ENCODE assay signal across 9 cellular contexts in the genomic region with DNA sequence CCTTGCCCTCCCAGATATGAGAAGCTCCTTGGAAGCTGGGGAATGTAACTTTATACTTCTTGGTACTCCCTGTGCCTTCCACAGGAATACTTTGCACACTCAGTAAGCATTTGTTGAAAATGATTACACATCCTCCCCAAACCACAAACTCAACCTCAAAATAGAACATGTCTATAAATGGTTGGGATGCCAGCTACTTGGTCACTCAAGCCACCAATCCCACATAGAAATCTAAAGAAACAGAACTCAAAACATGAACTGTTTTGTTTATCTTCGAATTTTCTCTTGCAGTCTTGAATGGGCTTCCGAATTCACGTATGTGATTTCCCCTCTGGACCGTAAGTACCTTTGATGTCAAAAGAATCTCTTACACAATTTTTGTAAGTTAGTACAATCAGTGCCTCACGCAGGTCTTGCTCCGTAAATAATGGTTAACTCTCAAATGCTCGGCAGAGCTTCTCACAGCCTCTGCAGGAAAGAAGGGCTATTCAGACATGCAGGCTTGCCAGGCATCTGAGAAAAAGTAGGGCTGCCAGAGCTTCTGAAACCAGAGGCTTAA. TPM values are rescaled to one million over a fixed set of nuclear protein-coding genes. Genes with fewer than 3 reads are reported as not detected.
A peak's percentile ranks its signal among the peaks of the same experiment; 100 is the strongest.
DNase-seq lines count a peak whose midpoint lies in the region; ATAC-seq, FAIRE-seq and TF ChIP-seq lines count a peak whose summit lies in the region.
"Had no signal": no experiment of that assay in that cellular context is flagged by ENCODE, and none has a peak within 500 bp of the region (broad histone marks: within the 10 kb centered on the region; RNA-seq: fewer than 3 reads in every experiment).

No MANE protein-coding gene starts in this region.

- DNase-seq in NOMO-1 (lab: John Stamatoyannopoulos, UW; ENCODE audit: unreplicated experiment in 2 of 2) (peak; percentile 17 to 51), pancreas (no peak), NCI-H1048 (lab: John Stamatoyannopoulos, UW) (no peak)

- peaks cover 0 to 22% (median 10%) of the 10 kb centered on the region in 11 experiments; a peak in 12 of 22 replicates for H3K9me3 ChIP-seq in BLaER1 treated with 17β-estradiol and CSF1 and Interleukin-3, amounts not matched to agents 10 nM and 100 nM (replicated peaks in 1 of 11)
- no peaks in the 10 kb centered on the region for H3K9me3 ChIP-seq in pancreas

- peak overlapping the region; percentile 43 to 81 (median 60); a peak in 19 of 22 replicates for H3K27ac ChIP-seq in BLaER1 treated with 17β-estradiol and CSF1 and Interleukin-3, amounts not matched to agents 10 nM and 100 nM
- peak overlapping the region in 2 of 4 donors; percentile 4 to 20 for H3K27ac ChIP-seq in pancreas

- intact Hi-C loops in dendritic cell treated with granulocyte-macrophage colony-stimulating factor and Interleukin-4, amounts not matched to agents 40 ng/mL and 50 ng/mL, for 4 days (cut with micrococcal nuclease): no loop called here
- intact Hi-C loops in pancreas (cut with DNase I): no loop called here

- H3K4me2 ChIP-seq in BLaER1 treated with 17β-estradiol and CSF1 and Interleukin-3, amounts not matched to agents 10 nM and 100 nM: peak overlapping the region; percentile 64 to 93 (median 81)

- peak overlapping the region in 9 of 10 experiments; percentile 6 to 61 (median 37); a peak in 15 of 20 replicates for H3K4me3 ChIP-seq in BLaER1 treated with 17β-estradiol and CSF1 and Interleukin-3, amounts not matched to agents 10 nM and 100 nM
- H3K4me3 ChIP-seq in pancreas: no peak overlapping the region

- 50 to 51% methylated on average over 7 of the region's 7 CpGs for WGBS in pancreas, 2 donors

- FAIRE-seq in pancreas (lab: Jason Lieb, UNC): no peak

- peaks cover 79% of the 10 kb centered on the region for H3K4me1 Mint-ChIP-seq in dendritic cell treated with granulocyte-macrophage colony-stimulating factor and Interleukin-4, amounts not matched to agents 40 ng/mL and 50 ng/mL, for 4 days (ENCODE audit: low read depth)

- H3K36me3 Mint-ChIP-seq in dendritic cell treated with granulocyte-macrophage colony-stimulating factor and Interleukin-4, amounts not matched to agents 40 ng/mL and 50 ng/mL, for 4 days (ENCODE audit: low read depth): peaks cover 35% of the 10 kb centered on the region
- H3K36me3 Mint-ChIP-seq: memory B cell had no signal

- H3K27me3 Mint-ChIP-seq in dendritic cell treated with granulocyte-macrophage colony-stimulating factor and Interleukin-4, amounts not matched to agents 40 ng/mL and 50 ng/mL, for 4 days: no peaks in the 10 kb centered on the region

- peak overlapping the region; percentile 86 for H3K27ac Mint-ChIP-seq in dendritic cell treated with granulocyte-macrophage colony-stimulating factor and Interleukin-4, amounts not matched to agents 40 ng/mL and 50 ng/mL, for 4 days
- H3K27ac Mint-ChIP-seq: memory B cell had no signal

- H3K4me1 ChIP-seq in BLaER1 treated with 17β-estradiol and CSF1 and Interleukin-3, amounts not matched to agents 10 nM and 100 nM: peaks cover 46 to 74% (median 55%) of the 10 kb centered on the region in 10 experiments
- H3K4me1 ChIP-seq in pancreas: no peaks in the 10 kb centered on the region

- H3K27me3 ChIP-seq in BLaER1 treated with 17β-estradiol and CSF1 and Interleukin-3, amounts not matched to agents 10 nM and 100 nM: no peaks in the 10 kb centered on the region
- no peaks in the 10 kb centered on the region for H3K27me3 ChIP-seq in pancreas

- ATAC-seq in pancreas (peak in 3 of 4 donors; percentile 18 to 53 (median 43)), GM21723 (IDR thresholded peaks at IDR 0.05; ENCODE audit: unreplicated experiment) (no peak), HG02870 (IDR thresholded peaks at IDR 0.05; ENCODE audit: unreplicated experiment) (no peak), HG02798 (IDR thresholded peaks at IDR 0.05; ENCODE audit: poor library complexity, unreplicated experiment) (no peak)

- TF ChIP-seq CTCF in pancreas (IDR thresholded peaks at IDR 0.05): no peak

- peak overlapping the region; percentile 29 to 71 (median 47); a peak in 16 of 22 replicates for H3K9ac ChIP-seq in BLaER1 treated with 17β-estradiol and CSF1 and Interleukin-3, amounts not matched to agents 10 nM and 100 nM

- peak overlapping the region; percentile 21 for H3K4me3 Mint-ChIP-seq in dendritic cell treated with granulocyte-macrophage colony-stimulating factor and Interleukin-4, amounts not matched to agents 40 ng/mL and 50 ng/mL, for 4 days
- H3K4me3 Mint-ChIP-seq: memory B cell had no signal

- H3K36me3 ChIP-seq in BLaER1 treated with 17β-estradiol and CSF1 and Interleukin-3, amounts not matched to agents 10 nM and 100 nM: peaks cover 6 to 28% (median 15%) of the 10 kb centered on the region in 11 experiments; a peak in 17 of 22 replicates
- H3K36me3 ChIP-seq in pancreas: peaks cover 0 to 4% (median 0%) of the 10 kb centered on the region in 3 donors

- no peaks in the 10 kb centered on the region for H3K9me3 Mint-ChIP-seq in dendritic cell treated with granulocyte-macrophage colony-stimulating factor and Interleukin-4, amounts not matched to agents 40 ng/mL and 50 ng/mL, for 4 days

- peaks cover 0 to 10% (median 0%) of the 10 kb centered on the region in 11 experiments; a peak in 1 of 22 replicates for H4K20me1 ChIP-seq in BLaER1 treated with 17β-estradiol and CSF1 and Interleukin-3, amounts not matched to agents 10 nM and 100 nM

RNA-seq across cellular contexts. Expression of gene SORT1, which starts 26.9 kb away (rescaled TPM):
- 10 to 100 TPM; 22.9 to 60.7 (median 30.7) TPM for total RNA-seq in pancreas
- polyA plus RNA-seq in pancreas: 10 to 100 TPM; 10.4 to 14.9 TPM

RNA-seq across cellular contexts. Expression of gene PSMA5, which starts 55.5 kb away (rescaled TPM):
- 10 to 100 TPM; 21.4 to 36.2 (median 27.7) TPM for total RNA-seq in pancreas
- 10 to 100 TPM; 16.1 to 24.8 TPM for polyA plus RNA-seq in pancreas

Comparison
In these comparisons a context has a peak if more than half of its experiments do, and no peak if none do; other contexts are left out.
1. H3K4me3 ChIP-seq: peak in BLaER1 treated with 17β-estradiol and CSF1 and Interleukin-3, amounts not matched to agents 10 nM and 100 nM (9 of 10); none in pancreas (0 of 4).
2. DNase-seq: peak in NOMO-1 (2 of 2); none in pancreas (0 of 6) and NCI-H1048 (single experiment).
3. ATAC-seq: peak in pancreas (3 of 4); none in GM21723 (single experiment), HG02870 (single experiment) and HG02798 (single experiment).